9 cellular contexts compared by ENCODE assay signal in genomic region chr7:54995631-54996340, GRCh38. TPM values are rescaled to one million over a fixed set of nuclear protein-coding genes. Genes with fewer than 3 reads are reported as not detected.
DNase-seq lines count a peak whose midpoint lies in the region; ATAC-seq, FAIRE-seq and TF ChIP-seq lines count a peak whose summit lies in the region.
"Had no signal": no experiment of that assay in that cellular context is flagged by ENCODE, and none has a peak within 500 bp of the region (broad histone marks: within the 10 kb centered on the region; RNA-seq: fewer than 3 reads in every experiment).

No MANE protein-coding gene starts in this region.

- DNase-seq in GM12891 (ENCODE audit: insufficient read length, low spot score), result no peak
- DNase-seq in NCI-H226, result peak; percentile 88
- DNase-seq in fibroblast of pulmonary artery (ENCODE audit: low read depth), result peak; percentile 53
- DNase-seq in vagina (ENCODE audit: extremely low spot score in 2 of 2), result no peak
- DNase-seq in SJCRH30, result no peak
- no peak for DNase-seq in uterus
- DNase-seq in effector memory CD4-positive, alpha-beta T cell, result no peak

- FAIRE-seq in GM12891 (lab: Jason Lieb, UNC), result peak; percentile 23

- no peak for TF ChIP-seq CTCF in fibroblast of pulmonary artery (IDR thresholded peaks at IDR 0.05; ENCODE audit: low read length, missing control alignments)
- no peak for TF ChIP-seq CTCF in vagina (IDR thresholded peaks at IDR 0.05)
- TF ChIP-seq CTCF in uterus (IDR thresholded peaks at IDR 0.05), result no peak

- no peaks in the 10 kb centered on the region for H3K9me3 ChIP-seq in vagina
- no peaks in the 10 kb centered on the region for H3K9me3 ChIP-seq in SJCRH30 (replicated peaks)
- no peaks in the 10 kb centered on the region for H3K9me3 ChIP-seq in uterus
- H3K9me3 ChIP-seq in effector memory CD4-positive, alpha-beta T cell (ENCODE audit: control insufficient read depth, low read length), result no peaks in the 10 kb centered on the region
- H3K9me3 ChIP-seq: thoracic aorta had no signal

- H3K27me3 ChIP-seq in vagina (no peaks in the 10 kb centered on the region), SJCRH30 (no peaks in the 10 kb centered on the region), uterus (no peaks in the 10 kb centered on the region)
- H3K27me3 ChIP-seq in effector memory CD4-positive, alpha-beta T cell (replicated peaks; ENCODE audit: control insufficient read depth, insufficient read depth, low read length, poor library complexity, severe bottlenecking), result no peaks in the 10 kb centered on the region

- peak; percentile 96 for ATAC-seq in GM21786 (IDR thresholded peaks at IDR 0.05; ENCODE audit: unreplicated experiment)

- intact Hi-C loops in vagina (cut with DNase I), result no loop called here
- intact Hi-C loops in uterus (cut with DNase I; ENCODE audit: low total_unique reads), result no loop called here

- H3K4me3 ChIP-seq in fibroblast of pulmonary artery (replicated peaks; ENCODE audit: low read depth, low read length), result no peak overlapping the region
- no peak overlapping the region for H3K4me3 ChIP-seq in vagina
- no peak overlapping the region for H3K4me3 ChIP-seq in SJCRH30
- H3K4me3 ChIP-seq in uterus, result no peak overlapping the region
- no peak overlapping the region for H3K4me3 ChIP-seq in effector memory CD4-positive, alpha-beta T cell (ENCODE audit: insufficient read depth, low read depth, low read length, poor library complexity, severe bottlenecking)
- H3K4me3 ChIP-seq: thoracic aorta had no signal

- TF ChIP-seq POLR2A in GM12891 (IDR thresholded peaks at IDR 0.05; ENCODE audit: low read depth, low read length) (no peak), vagina (IDR thresholded peaks at IDR 0.05) (no peak), uterus (IDR thresholded peaks at IDR 0.05) (no peak)

- H3K4me1 ChIP-seq in vagina (no peaks in the 10 kb centered on the region), SJCRH30 (no peaks in the 10 kb centered on the region), uterus (no peaks in the 10 kb centered on the region)
- H3K4me1 ChIP-seq in effector memory CD4-positive, alpha-beta T cell (ENCODE audit: control insufficient read depth, insufficient read depth, low read length, poor library complexity, severe bottlenecking), result no peaks in the 10 kb centered on the region

- H3K36me3 ChIP-seq in vagina, result no peaks in the 10 kb centered on the region
- no peaks in the 10 kb centered on the region for H3K36me3 ChIP-seq in SJCRH30
- no peaks in the 10 kb centered on the region for H3K36me3 ChIP-seq in uterus
- H3K36me3 ChIP-seq in effector memory CD4-positive, alpha-beta T cell (ENCODE audit: control insufficient read depth, insufficient read depth, low read length), result no peaks in the 10 kb centered on the region
- H3K36me3 ChIP-seq: thoracic aorta had no signal

- H3K27ac ChIP-seq in vagina (no peak overlapping the region), SJCRH30 (no peak overlapping the region), uterus (no peak overlapping the region)
- no peak overlapping the region for H3K27ac ChIP-seq in effector memory CD4-positive, alpha-beta T cell (ENCODE audit: insufficient read depth, low read length, poor library complexity, severe bottlenecking)
- H3K27ac ChIP-seq: thoracic aorta had no signal

TF ChIP-seq in GM12891, 5 proteins besides CTCF, POLR2A, EP300 and RAD21:
- no peak for TF ChIP-seq TAF1 (IDR thresholded peaks at IDR 0.05; ENCODE audit: low read depth, low read length)
- TF ChIP-seq SPI1 (IDR thresholded peaks at IDR 0.05; ENCODE audit: low read depth, low read length), result peak; percentile 85
TF ChIP-seq in GM12891: peak in this region for 1.

RNA-seq across cellular contexts. Expression of gene EGFR, which starts 23.0 kb away (rescaled TPM):
- polyA plus RNA-seq in GM12891 (2012; ENCODE audit: low read depth, missing spikeins), result 0.05 TPM
- 130 TPM for total RNA-seq in vagina
- total RNA-seq in SJCRH30 (2014; rRNA removed; shearing (Covaris generic)), result 7.3 and 8.3 TPM in 2 replicates
- 10 to 100 TPM; 36.4 to 73.6 (median 38.7) TPM for total RNA-seq in uterus

Comparison
In these comparisons a context has a peak if more than half of its experiments do, and no peak if none do; other contexts are left out.
1. DNase-seq: peak in NCI-H226 (single experiment) and fibroblast of pulmonary artery (single experiment); none in GM12891 (single experiment), vagina (0 of 2), SJCRH30 (0 of 2), uterus (0 of 2) and effector memory CD4-positive, alpha-beta T cell (0 of 3).